26 cellular contexts compared by ENCODE assay signal in the genomic region with DNA sequence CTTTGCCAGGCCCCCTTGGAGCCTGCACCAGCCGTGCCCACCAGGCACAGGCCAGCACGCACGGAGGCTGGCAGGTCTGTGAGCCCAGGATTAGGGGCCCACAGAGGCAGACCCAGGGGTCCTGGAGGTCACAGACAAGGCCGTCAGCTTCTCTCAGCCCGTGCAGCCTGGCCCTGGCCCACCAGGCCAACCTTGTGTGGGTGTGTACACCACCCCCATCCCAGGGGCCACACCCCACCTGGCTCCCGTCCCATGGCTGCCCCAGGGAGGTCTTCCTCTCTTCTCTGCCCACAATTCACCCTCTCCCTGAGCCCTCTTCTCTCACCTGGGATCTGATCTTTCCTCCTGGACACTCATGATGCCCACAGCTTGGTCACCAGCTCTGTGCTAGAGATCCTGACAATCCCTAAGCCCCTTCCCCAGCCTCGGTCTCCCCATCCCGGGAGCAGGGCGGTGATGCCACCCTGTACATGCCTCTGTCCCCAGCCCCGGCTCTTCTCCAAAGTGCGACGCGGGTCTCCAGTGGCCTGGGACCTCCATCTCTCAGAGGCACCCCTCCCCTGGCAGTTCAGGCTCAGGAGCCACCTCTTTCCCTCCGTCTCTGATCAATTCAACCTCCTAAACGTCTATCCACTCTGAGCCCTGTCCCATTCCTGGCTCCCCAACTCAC. TPM values are rescaled to one million over a fixed set of nuclear protein-coding genes. Genes with fewer than 3 reads are reported as not detected.
DNase-seq lines count a peak whose midpoint lies in the region; ATAC-seq and TF ChIP-seq lines count a peak whose summit lies in the region.
"Had no signal": no experiment of that assay in that cellular context is flagged by ENCODE, and none has a peak within 500 bp of the region (broad histone marks: within the 10 kb centered on the region; RNA-seq: fewer than 3 reads in every experiment).

No MANE protein-coding gene starts in this region.

- H3K36me3 Mint-ChIP-seq in activated naive CD4-positive, alpha-beta T cell treated with anti-CD3 and anti-CD28 coated beads for 36 hours (ENCODE audit: low read depth) = no peaks in the 10 kb centered on the region
- H3K36me3 Mint-ChIP-seq in T-helper 17 cell (ENCODE audit: low read depth) = no peaks in the 10 kb centered on the region
- H3K36me3 Mint-ChIP-seq in nephron (ENCODE audit: low read depth) = peaks cover 4% of the 10 kb centered on the region
- H3K36me3 Mint-ChIP-seq in endodermal cell (ENCODE audit: low read depth) = no peaks in the 10 kb centered on the region

- TF ChIP-seq EP300 in suprapubic skin (IDR thresholded peaks at IDR 0.05) = no peak

- 77% methylated on average over 10 of the region's 15 CpGs for WGBS in suprapubic skin
- WGBS in endodermal cell (ENCODE audit: insufficient coverage in 1 of 2, insufficient read length in 1 of 2), 2 experiments = 77 to 85% methylated on average over 5 to 15 of the region's 15 CpGs

- TF ChIP-seq CTCF in nephron (IDR thresholded peaks at IDR 0.05; ENCODE audit: unreplicated experiment in 3 of 3) (no peak), suprapubic skin (IDR thresholded peaks at IDR 0.05) (no peak), endodermal cell (conservative IDR thresholded peaks at IDR 0.05) (no peak)

- H3K27me3 ChIP-seq in suprapubic skin = peaks cover 14% of the 10 kb centered on the region
- H3K27me3 ChIP-seq in endodermal cell (ENCODE audit: control insufficient read depth, insufficient read depth, low read length, poor library complexity, severe bottlenecking) = peaks cover 17% of the 10 kb centered on the region
- H3K27me3 ChIP-seq: brain microvascular endothelial cell had no signal

- H3K27me3 Mint-ChIP-seq in activated naive CD4-positive, alpha-beta T cell treated with anti-CD3 and anti-CD28 coated beads for 36 hours (ENCODE audit: low read depth) = peaks cover 2% of the 10 kb centered on the region
- H3K27me3 Mint-ChIP-seq in T-helper 17 cell (peaks cover 4% of the 10 kb centered on the region), nephron (ENCODE audit: low read depth) (peaks cover 9% of the 10 kb centered on the region), endodermal cell (ENCODE audit: insufficient read depth) (peaks cover 44% of the 10 kb centered on the region)
- H3K27me3 Mint-ChIP-seq: activated T-cell treated with anti-CD3 and anti-CD28 coated beads, Interleukin-2, amount 50 U/mL, for 24 hours had no signal

- peaks cover 7% of the 10 kb centered on the region for H3K4me1 Mint-ChIP-seq in activated naive CD4-positive, alpha-beta T cell treated with anti-CD3 and anti-CD28 coated beads for 36 hours (ENCODE audit: low read depth)
- H3K4me1 Mint-ChIP-seq in T-helper 17 cell (peaks cover 12% of the 10 kb centered on the region), nephron (peaks cover 12% of the 10 kb centered on the region), endodermal cell (peaks cover 7% of the 10 kb centered on the region)

- peaks cover 2% of the 10 kb centered on the region for H3K9me3 Mint-ChIP-seq in activated naive CD4-positive, alpha-beta T cell treated with anti-CD3 and anti-CD28 coated beads for 36 hours
- H3K9me3 Mint-ChIP-seq in nephron (peaks cover 23% of the 10 kb centered on the region), endodermal cell (peaks cover 26% of the 10 kb centered on the region)
- H3K9me3 Mint-ChIP-seq: activated T-cell treated with anti-CD3 and anti-CD28 coated beads, Interleukin-2, amount 50 U/mL, for 24 hours had no signal

- H3K4me1 ChIP-seq in suprapubic skin (peaks cover 42% of the 10 kb centered on the region), endodermal cell (ENCODE audit: control insufficient read depth, insufficient read depth, low read length) (peaks cover 4% of the 10 kb centered on the region)

- CTCF ChIA-PET in activated naive CD4-positive, alpha-beta T cell treated with anti-CD3 and anti-CD28 coated beads for 36 hours (lab: Charles Lee) = no interaction called here

- H3K27ac ChIP-seq in suprapubic skin = no peak overlapping the region
- no peak overlapping the region for H3K27ac ChIP-seq in endodermal cell (ENCODE audit: low read depth, low read length)
- H3K27ac ChIP-seq: A549, brain microvascular endothelial cell, neutrophil had no signal

- no peak overlapping the region for H3K4me3 ChIP-seq in suprapubic skin
- no peak overlapping the region for H3K4me3 ChIP-seq in endodermal cell (ENCODE audit: low read length)
- H3K4me3 ChIP-seq: A549 had no signal

- H3K9me3 ChIP-seq in T-helper 17 cell (ENCODE audit: control insufficient read depth, low read length, poor library complexity, severe bottlenecking) (no peaks in the 10 kb centered on the region), suprapubic skin (no peaks in the 10 kb centered on the region), endodermal cell (ENCODE audit: control insufficient read depth, low read length) (peaks cover 18% of the 10 kb centered on the region)
- H3K9me3 ChIP-seq: neutrophil had no signal

- H3K9ac ChIP-seq in endodermal cell (ENCODE audit: extremely low read depth, low read length, poor library complexity, severe bottlenecking) = no peak overlapping the region

- H3K36me3 ChIP-seq in suprapubic skin (no peaks in the 10 kb centered on the region), endodermal cell (ENCODE audit: control insufficient read depth, insufficient read depth, low read length) (no peaks in the 10 kb centered on the region)
- H3K36me3 ChIP-seq: brain microvascular endothelial cell, neutrophil had no signal

- no peak for ATAC-seq in T-helper 17 cell
- ATAC-seq: A549, HCT116, left cardiac atrium had no signal

- no peak for TF ChIP-seq POLR2A in suprapubic skin (IDR thresholded peaks at IDR 0.05)

- H3K4me3 Mint-ChIP-seq in activated naive CD4-positive, alpha-beta T cell treated with anti-CD3 and anti-CD28 coated beads for 36 hours = peak overlapping the region; percentile 23
- H3K4me3 Mint-ChIP-seq in T-helper 17 cell (no peak overlapping the region), nephron (peak overlapping the region; percentile 7 to 70 (median 35)), endodermal cell (no peak overlapping the region)
- H3K4me3 Mint-ChIP-seq: activated B cell treated with CpG ODN at 0.5 μM for 24 hours; activated T-cell treated with anti-CD3 and anti-CD28 coated beads, Interleukin-2, amount 50 U/mL, for 24 hours had no signal

- H3K27ac Mint-ChIP-seq in activated naive CD4-positive, alpha-beta T cell treated with anti-CD3 and anti-CD28 coated beads for 36 hours = no peak overlapping the region
- peak overlapping the region; percentile 62 for H3K27ac Mint-ChIP-seq in T-helper 17 cell
- no peak overlapping the region for H3K27ac Mint-ChIP-seq in nephron
- H3K27ac Mint-ChIP-seq in endodermal cell = no peak overlapping the region
- H3K27ac Mint-ChIP-seq: activated B cell treated with CpG ODN at 0.5 μM for 24 hours; activated T-cell treated with anti-CD3 and anti-CD28 coated beads, Interleukin-2, amount 50 U/mL, for 24 hours had no signal

- no peak for DNase-seq in activated naive CD4-positive, alpha-beta T cell treated with anti-CD3 and anti-CD28 coated beads for 36 hours
- DNase-seq in activated naive CD4-positive, alpha-beta T cell treated with Interleukin-2 at 50 U/mL for 16 hours = no peak
- no peak for DNase-seq in T-helper 17 cell
- DNase-seq in suprapubic skin (ENCODE audit: low spot score in 2 of 2) = peak; percentile 56 to 61
- DNase-seq in endodermal cell = no peak
- no peak for DNase-seq in KG1 (lab: John Stamatoyannopoulos, UW)
- DNase-seq in amniotic stem cell (lab: John Stamatoyannopoulos, UW) = no peak
- DNase-seq: activated B cell treated with CpG ODN at 0.5 μM for 24 hours; activated naive CD4-positive, alpha-beta T cell treated with anti-CD3 and anti-CD28 coated beads, Interleukin-2, amount 50 U/mL, for 16 hours; activated T-cell treated with anti-CD3 and anti-CD28 coated beads, Interleukin-2, amount 50 U/mL, for 24 hours; amygdala; brain microvascular endothelial cell; hippocampal formation; Karpas-422; left cardiac atrium; NCI-H1436 treated with DMSO at 0.1 percent for 48 hours; NCI-H2081 treated with DMSO at 0.1 percent for 48 hours; NCI-H345; NCI-H748 treated with DMSO at 0.1 percent for 48 hours; SHP77 treated with DMSO at 0.1 percent for 48 hours; stimulated activated naive CD4-positive, alpha-beta T cell; SW 1271 had no signal

- intact Hi-C loops in activated naive CD4-positive, alpha-beta T cell treated with anti-CD3 and anti-CD28 coated beads for 36 hours (cut with micrococcal nuclease) = no loop called here

RNA-seq across cellular contexts. Expression of a gene that starts 31.1 kb away (rescaled TPM):
- 10 to 100 TPM; 11.3 to 15.3 TPM for total RNA-seq in activated naive CD4-positive, alpha-beta T cell treated with anti-CD3 and anti-CD28 coated beads for 36 hours
- total RNA-seq in T-helper 17 cell (10 to 100 TPM; 43.4 to 47.1 TPM), suprapubic skin (1 to 10 TPM in 2 of 4 donors, under 1 TPM in 2; 0.95 to 2.7 (median 1.3) TPM), endodermal cell (1 to 10 TPM in 1 of 2 donors, under 1 TPM in 1; 0.27 to 3.3 TPM)
- polyA plus RNA-seq in endodermal cell (2013, experiment 1 of 2) = 0.25 TPM
- polyA plus RNA-seq in endodermal cell (2013, experiment 2 of 2) = 0.08 TPM

Comparison
In these comparisons a context has a peak if more than half of its experiments do, and no peak if none do; other contexts are left out.
1. DNase-seq: peak in suprapubic skin (2 of 2); none in activated naive CD4-positive, alpha-beta T cell treated with anti-CD3 and anti-CD28 coated beads for 36 hours (single experiment), activated naive CD4-positive, alpha-beta T cell treated with Interleukin-2 at 50 U/mL for 16 hours (single experiment), T-helper 17 cell (0 of 3), endodermal cell (single experiment), KG1 (single experiment) and amniotic stem cell (single experiment).
2. H3K4me3 Mint-ChIP-seq: peak in activated naive CD4-positive, alpha-beta T cell treated with anti-CD3 and anti-CD28 coated beads for 36 hours (single experiment) and nephron (3 of 3); none in T-helper 17 cell (single experiment) and endodermal cell (single experiment).